Comparison of ENCODE assay signal across 8 cellular contexts in the genomic region with DNA sequence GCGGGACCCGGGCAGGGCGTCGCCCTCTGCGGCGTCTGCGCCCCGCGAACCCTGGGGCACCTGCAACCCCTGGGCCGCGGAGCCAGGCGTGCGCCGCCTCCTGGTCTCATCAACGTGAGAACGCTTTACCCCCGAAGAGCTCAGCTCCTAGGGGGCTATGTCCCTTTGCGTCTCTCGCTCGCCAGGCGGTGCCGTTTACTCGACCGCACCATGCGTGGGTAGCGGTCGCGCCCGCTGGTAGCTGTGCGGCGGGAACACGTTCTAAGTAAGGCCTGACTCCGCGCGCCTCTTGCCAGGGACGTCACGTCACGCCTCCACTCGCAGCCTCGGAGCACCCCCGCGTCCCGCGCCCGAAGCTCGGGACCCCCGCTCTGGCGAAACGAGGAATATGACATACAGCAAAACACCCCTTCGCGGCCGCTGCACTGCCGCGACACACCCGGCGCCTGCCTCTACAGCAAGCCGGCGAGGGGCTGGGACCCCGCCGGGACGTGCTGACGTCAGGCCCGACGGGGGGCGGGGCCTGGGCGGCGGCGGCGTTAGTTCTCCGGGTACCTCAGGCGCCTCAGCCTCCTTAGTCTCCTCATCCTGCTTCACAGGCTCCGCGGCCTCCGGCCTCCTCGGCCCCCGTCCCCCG. TPM values are rescaled to one million over a fixed set of nuclear protein-coding genes. Genes with fewer than 3 reads are reported as not detected.
DNase-seq lines count a peak whose midpoint lies in the region; ATAC-seq and TF ChIP-seq lines count a peak whose summit lies in the region.

A gene with protein sequence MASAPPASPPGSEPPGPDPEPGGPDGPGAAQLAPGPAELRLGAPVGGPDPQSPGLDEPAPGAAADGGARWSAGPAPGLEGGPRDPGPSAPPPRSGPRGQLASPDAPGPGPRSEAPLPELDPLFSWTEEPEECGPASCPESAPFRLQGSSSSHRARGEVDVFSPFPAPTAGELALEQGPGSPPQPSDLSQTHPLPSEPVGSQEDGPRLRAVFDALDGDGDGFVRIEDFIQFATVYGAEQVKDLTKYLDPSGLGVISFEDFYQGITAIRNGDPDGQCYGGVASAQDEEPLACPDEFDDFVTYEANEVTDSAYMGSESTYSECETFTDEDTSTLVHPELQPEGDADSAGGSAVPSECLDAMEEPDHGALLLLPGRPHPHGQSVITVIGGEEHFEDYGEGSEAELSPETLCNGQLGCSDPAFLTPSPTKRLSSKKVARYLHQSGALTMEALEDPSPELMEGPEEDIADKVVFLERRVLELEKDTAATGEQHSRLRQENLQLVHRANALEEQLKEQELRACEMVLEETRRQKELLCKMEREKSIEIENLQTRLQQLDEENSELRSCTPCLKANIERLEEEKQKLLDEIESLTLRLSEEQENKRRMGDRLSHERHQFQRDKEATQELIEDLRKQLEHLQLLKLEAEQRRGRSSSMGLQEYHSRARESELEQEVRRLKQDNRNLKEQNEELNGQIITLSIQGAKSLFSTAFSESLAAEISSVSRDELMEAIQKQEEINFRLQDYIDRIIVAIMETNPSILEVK (plus strand): TSS at position 568 of the 637 bp plus-strand sequence. CDS start 358 bp downstream, outside the sequence.

- peak within 1 kb of the TSS; percentile 79 to 92 (median 91) for H3K27ac ChIP-seq in right lobe of liver

- intact Hi-C loops in right lobe of liver (cut with DNase I) = no loop called here

- no peaks in the 10 kb centered on the region for H3K27me3 ChIP-seq in right lobe of liver

- DNase-seq in Ammon's horn (ENCODE audit: low spot score) = peak; percentile 90
- peak; percentile 50 for DNase-seq in NCI-H510A treated with DMSO at 0.1 percent for 48 hours (lab: John Stamatoyannopoulos, UW)
- peak; percentile 73 to 76 for DNase-seq in activated CD4-positive, alpha-beta T cell treated with anti-CD3 and anti-CD28 coated beads, Interleukin-2, amount 50 U/mL, for 24 hours (ENCODE audit: low read depth in 1 of 2, low spot score in 1 of 2)
- peak; percentile 91 for DNase-seq in dermis blood vessel endothelial cell
- DNase-seq in right lobe of liver = peak; percentile 83 to 85 (median 84)
- DNase-seq in stimulated activated CD4-positive, alpha-beta T cell treated with anti-CD3 and anti-CD28 coated beads, Interleukin-4, amount 100 ng/mL, for 4 hours = peak; percentile 83 to 88

- TF ChIP-seq CTCF in right lobe of liver (IDR thresholded peaks at IDR 0.05) = peak in 3 of 4 donors; percentile 3 to 22 (median 21)

- ATAC-seq in GM19025 (IDR thresholded peaks at IDR 0.05; ENCODE audit: low read depth, unreplicated experiment) (peak; percentile 86), HG03354 (IDR thresholded peaks at IDR 0.05; ENCODE audit: poor library complexity, severe bottlenecking, unreplicated experiment) (peak; percentile 88), right lobe of liver (peak; percentile 83 to 92 (median 88))

- peak; percentile 89 for TF ChIP-seq POLR2A in right lobe of liver (IDR thresholded peaks at IDR 0.05)

- WGBS in right lobe of liver (ENCODE audit: insufficient coverage, low coverage, low lambda C conversion rate, missing lambda C conversion rate) = 0% methylated on average over 3 of the region's 77 CpGs

- H3K9me3 ChIP-seq in right lobe of liver = no peaks in the 10 kb centered on the region

- no peaks in the 10 kb centered on the region for H3K36me3 ChIP-seq in right lobe of liver

- H3K4me3 ChIP-seq in right lobe of liver = peak within 1 kb of the TSS; percentile 61 to 75 (median 67)

- peaks cover 0 to 31% (median 0%) of the 10 kb centered on the region in 4 donors for H3K4me1 ChIP-seq in right lobe of liver

RNA-seq across cellular contexts. Expression of the gene that starts here (rescaled TPM):
- total RNA-seq in dermis blood vessel endothelial cell (34.9 and 46.8 TPM in 2 replicates), right lobe of liver (10 to 100 TPM; 19.5 to 38.3 (median 25.5) TPM)

Comparison
In these comparisons a context has a peak if more than half of its experiments do, and no peak if none do; other contexts are left out.
1. Peak in every context shown above with its lines: DNase-seq, ATAC-seq, H3K4me3 ChIP-seq and H3K27ac ChIP-seq.